In genomic region chr14:28542040-28542439, GRCh38 we compare ENCODE assay signal across 13 cellular contexts.
"Had no signal": no experiment of that assay in that cellular context is flagged by ENCODE, and none has a peak within 500 bp of the region (broad histone marks: within the 10 kb centered on the region; RNA-seq: fewer than 3 reads in every experiment).

No MANE protein-coding gene starts in this region.

- H3K4me1 Mint-ChIP-seq: activated CD4-positive, alpha-beta memory T cell treated with anti-CD3 and anti-CD28 coated beads, Interleukin-2, amount 10 ng/mL, durations not matched to agents 7 days and 5 days; activated naive CD8-positive, alpha-beta T cell treated with anti-CD3 and anti-CD28 coated beads, Interleukin-2, amount 10 ng/mL, durations not matched to agents 7 days and 5 days; central memory CD8-positive, alpha-beta T cell; mesothelial cell of epicardium; neural progenitor cell had no signal

- H3K4me2 ChIP-seq: neural progenitor cell had no signal

- H3K27me3 ChIP-seq: ascending aorta, esophagus muscularis mucosa, neural progenitor cell, ovary had no signal

- H3K4me3 ChIP-seq: ascending aorta, esophagus muscularis mucosa, neural progenitor cell, ovary had no signal

- H3K36me3 Mint-ChIP-seq: activated naive CD8-positive, alpha-beta T cell treated with anti-CD3 and anti-CD28 coated beads, Interleukin-2, amount 10 ng/mL, durations not matched to agents 7 days and 5 days; mesothelial cell of epicardium; neural progenitor cell had no signal

- H3K27ac Mint-ChIP-seq: activated CD4-positive, alpha-beta memory T cell treated with anti-CD3 and anti-CD28 coated beads, Interleukin-2, amount 10 ng/mL, durations not matched to agents 7 days and 5 days; activated naive CD8-positive, alpha-beta T cell treated with anti-CD3 and anti-CD28 coated beads, Interleukin-2, amount 10 ng/mL, durations not matched to agents 7 days and 5 days; mesothelial cell of epicardium; neural progenitor cell; stimulated activated naive CD8-positive, alpha-beta T cell treated with anti-CD3 and anti-CD28 coated beads, Interleukin-15, Interleukin-2, amounts not matched to agents 100 ng/mL and 50 ng/mL, for 24 hours had no signal

- H3K27me3 Mint-ChIP-seq: activated CD4-positive, alpha-beta memory T cell treated with anti-CD3 and anti-CD28 coated beads, Interleukin-2, amount 10 ng/mL, durations not matched to agents 7 days and 5 days; activated naive CD8-positive, alpha-beta T cell treated with anti-CD3 and anti-CD28 coated beads, Interleukin-2, amount 10 ng/mL, durations not matched to agents 7 days and 5 days; central memory CD8-positive, alpha-beta T cell; stimulated activated naive CD8-positive, alpha-beta T cell treated with anti-CD3 and anti-CD28 coated beads, Interleukin-15, Interleukin-2, amounts not matched to agents 100 ng/mL and 50 ng/mL, for 24 hours had no signal

- H3K4me1 ChIP-seq: ascending aorta, esophagus muscularis mucosa, neural progenitor cell had no signal

- H3K27ac ChIP-seq: ascending aorta, esophagus muscularis mucosa, neural progenitor cell, ovary, VCaP had no signal

- H3K9ac ChIP-seq: neural progenitor cell had no signal

- H3K36me3 ChIP-seq: ascending aorta, esophagus muscularis mucosa, ovary had no signal

- H2AFZ ChIP-seq: neural progenitor cell had no signal

- DNase-seq: activated CD4-positive, alpha-beta memory T cell treated with anti-CD3 and anti-CD28 coated beads, Interleukin-2, amount 10 ng/mL, durations not matched to agents 7 days and 5 days; activated naive CD8-positive, alpha-beta T cell treated with anti-CD3 and anti-CD28 coated beads, Interleukin-2, amount 10 ng/mL, durations not matched to agents 7 days and 5 days; activated T-cell treated with anti-CD3 and anti-CD28 coated beads, Interleukin-2, amount 50 U/mL, for 48 hours; hypothalamus; ovary; stimulated activated CD4-positive, alpha-beta T cell treated with anti-CD3 and anti-CD28 coated beads, Interleukin-4, amount 100 ng/mL, for 24 hours had no signal

- H3K9me3 ChIP-seq: ascending aorta, ovary had no signal

- H3K4me3 Mint-ChIP-seq: activated CD4-positive, alpha-beta memory T cell treated with anti-CD3 and anti-CD28 coated beads, Interleukin-2, amount 10 ng/mL, durations not matched to agents 7 days and 5 days; activated naive CD8-positive, alpha-beta T cell treated with anti-CD3 and anti-CD28 coated beads, Interleukin-2, amount 10 ng/mL, durations not matched to agents 7 days and 5 days; central memory CD8-positive, alpha-beta T cell; mesothelial cell of epicardium; neural progenitor cell; stimulated activated naive CD8-positive, alpha-beta T cell treated with anti-CD3 and anti-CD28 coated beads, Interleukin-15, Interleukin-2, amounts not matched to agents 100 ng/mL and 50 ng/mL, for 24 hours had no signal
